13 cellular contexts compared by ENCODE assay signal in the genomic region with DNA sequence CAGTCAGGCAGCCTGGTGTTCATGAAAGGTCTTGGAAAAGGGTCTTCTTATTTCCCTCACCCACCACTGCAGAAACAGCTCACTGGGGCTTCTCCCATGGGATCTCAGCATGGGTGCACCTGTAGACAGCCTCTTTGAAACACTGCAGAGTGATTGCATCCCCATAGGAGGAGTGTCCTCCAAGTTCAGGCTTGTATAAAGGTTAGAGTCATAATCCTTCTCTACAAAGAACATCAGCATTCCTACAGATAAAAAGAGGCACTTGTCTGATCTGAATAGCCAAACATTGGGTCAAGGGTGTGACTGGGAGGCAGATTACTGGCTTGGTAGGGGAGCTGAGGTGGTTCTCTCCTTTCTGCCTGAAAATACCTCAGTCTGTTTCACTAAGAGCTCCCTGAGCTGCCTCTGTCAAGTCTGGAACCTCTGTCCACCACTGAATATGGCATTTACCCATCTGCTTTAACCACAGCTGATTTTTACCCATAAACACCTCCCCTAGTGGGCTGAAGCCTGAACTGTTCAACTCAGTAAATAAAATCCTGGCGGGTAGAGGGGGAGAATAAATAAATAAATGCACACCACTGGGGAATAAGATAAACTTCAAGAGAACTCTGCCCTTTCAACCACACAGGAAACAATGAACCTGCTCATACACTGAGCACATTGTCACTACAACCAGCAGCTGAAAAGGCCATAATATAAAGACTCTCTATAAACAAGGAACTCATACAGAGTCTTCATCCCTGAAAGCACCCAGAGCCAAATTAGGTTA.
DNase-seq lines count a peak whose midpoint lies in the region; ATAC-seq and TF ChIP-seq lines count a peak whose summit lies in the region.
"Had no signal": no experiment of that assay in that cellular context is flagged by ENCODE, and none has a peak within 500 bp of the region (broad histone marks: within the 10 kb centered on the region; RNA-seq: fewer than 3 reads in every experiment).

No MANE protein-coding gene starts in this region.

- no peaks in the 10 kb centered on the region for H3K27me3 Mint-ChIP-seq in Calu3 (ENCODE audit: unreplicated experiment)
- H3K27me3 Mint-ChIP-seq in type B pancreatic cell = no peaks in the 10 kb centered on the region
- peaks cover 1 to 15% (median 6%) of the 10 kb centered on the region in 3 donors for H3K27me3 Mint-ChIP-seq in immature natural killer cell (ENCODE audit: low read depth in 3 of 3)

- RAD21 ChIA-PET in HCT116 (lab: Charles Lee; ENCODE audit: low non-redundant PET in 1 of 2, low total read pairs in 2 of 2, uncharacterized antibody in 2 of 2, unreplicated experiment in 2 of 2) = no interaction called here

- no peaks in the 10 kb centered on the region for H3K79me2 ChIP-seq in HCT116 (ENCODE audit: insufficient read depth, low read length)
- H3K79me2 ChIP-seq in OCI-LY7 (ENCODE audit: insufficient read depth, low read depth, low read length) = no peaks in the 10 kb centered on the region
- H3K79me2 ChIP-seq in hepatocyte = no peaks in the 10 kb centered on the region

- H3K4me2 ChIP-seq in HCT116 (ENCODE audit: low read length) (no peak overlapping the region), OCI-LY7 (ENCODE audit: low read length) (peak overlapping the region; percentile 61), hepatocyte (peak overlapping the region; percentile 10)

- H3K27me3 ChIP-seq in HCT116 (ENCODE audit: insufficient read depth, low read length) (no peaks in the 10 kb centered on the region), hepatocyte (no peaks in the 10 kb centered on the region)

- TF ChIP-seq CTCF in Calu3 (IDR thresholded peaks at IDR 0.05; ENCODE audit: unreplicated experiment) (no peak), HCT116 (IDR thresholded peaks at IDR 0.05 in 2 of 3, conservative IDR thresholded peaks at IDR 0.05 in 1 of 3; ENCODE audit: borderline replicate concordance in 1 of 3, insufficient read depth in 1 of 3, low read depth in 2 of 3, low read length in 2 of 3) (peak in 2 of 3 experiments; percentile 26 to 33; a peak in 4 of 6 replicates), OCI-LY7 (conservative IDR thresholded peaks at IDR 0.05; ENCODE audit: low read length) (peak; percentile 68), hepatocyte (IDR thresholded peaks at IDR 0.05; ENCODE audit: poor library complexity) (peak; percentile 20), type B pancreatic cell (conservative IDR thresholded peaks at IDR 0.05) (no peak)

- H3K27ac Mint-ChIP-seq in Calu3 (ENCODE audit: unreplicated experiment) (peak overlapping the region; percentile 72), type B pancreatic cell (no peak overlapping the region), immature natural killer cell (no peak overlapping the region)
- H3K27ac Mint-ChIP-seq: activated naive CD8-positive, alpha-beta T cell had no signal

- DNase-seq in Calu3 = no peak
- DNase-seq in HCT116 (ENCODE audit: low read depth, low spot score) = no peak
- peak; percentile 61 for DNase-seq in OCI-LY7 (ENCODE audit: low spot score)
- DNase-seq in hepatocyte (ENCODE audit: low spot score) = no peak
- no peak for DNase-seq in type B pancreatic cell (ENCODE audit: extremely low spot score, unreplicated experiment)
- DNase-seq in immature natural killer cell = no peak
- DNase-seq: cortex of kidney; left ventricle myocardium superior; stimulated activated CD4-positive, alpha-beta T cell treated with anti-CD3 and anti-CD28 coated beads, Interleukin-15, amount 100 ng/mL, for 24 hours; T-helper 9 cell had no signal

- no peak for ATAC-seq in HCT116
- no peak for ATAC-seq in GM18519 (IDR thresholded peaks at IDR 0.05; ENCODE audit: low FRiP score, unreplicated experiment)
- ATAC-seq in HG03520 (IDR thresholded peaks at IDR 0.05; ENCODE audit: unreplicated experiment) = no peak

- H3K27ac ChIP-seq in HCT116 (ENCODE audit: low read depth, low read length) = no peak overlapping the region
- H3K27ac ChIP-seq in OCI-LY7 (ENCODE audit: low read depth, low read length, poor library complexity, severe bottlenecking) = peak overlapping the region; percentile 92
- H3K27ac ChIP-seq in hepatocyte = peak overlapping the region; percentile 7

- H3K4me3 Mint-ChIP-seq in Calu3 (ENCODE audit: low read depth, unreplicated experiment) (no peak overlapping the region), type B pancreatic cell (no peak overlapping the region), immature natural killer cell (no peak overlapping the region)
- H3K4me3 Mint-ChIP-seq: activated naive CD8-positive, alpha-beta T cell had no signal

- H2AFZ ChIP-seq in HCT116 (ENCODE audit: low read depth, low read length, poor library complexity, severe bottlenecking) (no peak overlapping the region), OCI-LY7 (ENCODE audit: low read length) (peak overlapping the region; percentile 90), hepatocyte (no peak overlapping the region)

- H3K9me3 Mint-ChIP-seq in Calu3 (ENCODE audit: low read depth, unreplicated experiment) (peaks cover 6% of the 10 kb centered on the region), type B pancreatic cell (peaks cover 4% of the 10 kb centered on the region), immature natural killer cell (peaks cover 0 to 5% (median under 1%) of the 10 kb centered on the region in 6 donors)

- TF ChIP-seq POLR2A in HCT116 (IDR thresholded peaks at IDR 0.05; ENCODE audit: borderline replicate concordance, extremely low read depth, insufficient read depth, insufficient read length) = no peak

- H3K9me3 ChIP-seq in HCT116 (ENCODE audit: control insufficient read depth in 1 of 2, insufficient read depth in 1 of 2, low read depth in 1 of 2, low read length in 2 of 2) (peaks cover 0 to 4% of the 10 kb centered on the region in 2 experiments; a peak in 2 of 4 replicates), OCI-LY7 (ENCODE audit: low read length) (peaks cover 24% of the 10 kb centered on the region; the same call in 1 of the 2 replicates), hepatocyte (ENCODE audit: low read depth) (no peaks in the 10 kb centered on the region)

- peaks cover 16% of the 10 kb centered on the region for H3K4me1 Mint-ChIP-seq in Calu3 (ENCODE audit: low read depth, unreplicated experiment)
- no peaks in the 10 kb centered on the region for H3K4me1 Mint-ChIP-seq in type B pancreatic cell (ENCODE audit: unreplicated experiment)
- no peaks in the 10 kb centered on the region for H3K4me1 Mint-ChIP-seq in immature natural killer cell

- no peak for TF ChIP-seq RAD21 in HCT116 (IDR thresholded peaks at IDR 0.05; ENCODE audit: low read depth)

- intact Hi-C loops in Calu3 (cut with micrococcal nuclease; ENCODE audit: unreplicated experiment) = loop anchor here (2.0 kb wide), 1 partner anchor 38 kb away; no protein-coding TSS in a partner anchor
- intact Hi-C loops in HCT116 (cut with micrococcal nuclease) = no loop called here
- intact Hi-C loops in OCI-LY7 (cut with micrococcal nuclease; ENCODE audit: unreplicated experiment) = loop anchor here (2.0 kb wide), 1 partner anchor 108 kb away; no protein-coding TSS in a partner anchor

- POLR2A ChIA-PET in HCT116 (lab: Charles Lee) = no interaction called here
- POLR2A ChIA-PET in OCI-LY7 (lab: Charles Lee) = interaction anchor here (0.6 to 2.1 kb wide), 5 partner anchors 10 to 1288 kb away, joined by 3 to 6 read pairs (median 3); no protein-coding TSS in a partner anchor

- no peaks in the 10 kb centered on the region for H3K4me1 ChIP-seq in HCT116 (ENCODE audit: control insufficient read depth in 1 of 2, insufficient read depth in 2 of 2, low read length in 2 of 2)
- peaks cover 56% of the 10 kb centered on the region for H3K4me1 ChIP-seq in OCI-LY7 (ENCODE audit: insufficient read depth, low read length, poor library complexity, severe bottlenecking)
- peaks cover 8% of the 10 kb centered on the region for H3K4me1 ChIP-seq in hepatocyte (ENCODE audit: insufficient read depth)

- no peak overlapping the region for H3K4me3 ChIP-seq in HCT116 (replicated peaks in 1 of 2; ENCODE audit: low read depth in 1 of 2, low read length in 2 of 2)
- H3K4me3 ChIP-seq in OCI-LY7 (ENCODE audit: low read depth, low read length, poor library complexity, severe bottlenecking) = no peak overlapping the region
- no peak overlapping the region for H3K4me3 ChIP-seq in hepatocyte

- no peaks in the 10 kb centered on the region for H4K20me1 ChIP-seq in HCT116 (ENCODE audit: insufficient read depth)
- H4K20me1 ChIP-seq in OCI-LY7 (ENCODE audit: insufficient read depth, low read length) = no peaks in the 10 kb centered on the region
- no peaks in the 10 kb centered on the region for H4K20me1 ChIP-seq in hepatocyte (ENCODE audit: insufficient read depth, poor library complexity, severe bottlenecking)

- CTCF ChIA-PET in Calu3 (lab: Charles Lee) = interaction anchor here (0.6 to 2.7 kb wide), 6 partner anchors 10 to 821 kb away, joined by 3 to 14 read pairs (median 4); no protein-coding TSS in a partner anchor
- CTCF ChIA-PET in HCT116 (lab: Charles Lee) = no interaction called here
- CTCF ChIA-PET in OCI-LY7 (lab: Charles Lee; ENCODE audit: unreplicated experiment) = interaction anchor here (1.5 kb wide), 1 partner anchor 40 kb away, joined by 6 read pairs; no protein-coding TSS in a partner anchor

- H3K36me3 Mint-ChIP-seq in Calu3 (ENCODE audit: insufficient read depth, unreplicated experiment) (no peaks in the 10 kb centered on the region), type B pancreatic cell (no peaks in the 10 kb centered on the region), immature natural killer cell (peaks cover 0 to 8% (median 3%) of the 10 kb centered on the region in 3 donors)

- H3K9me2 ChIP-seq in HCT116 (ENCODE audit: insufficient read depth) (no peaks in the 10 kb centered on the region), OCI-LY7 (ENCODE audit: insufficient read depth, low read length) (no peaks in the 10 kb centered on the region), hepatocyte (replicated peaks; ENCODE audit: insufficient read depth) (no peaks in the 10 kb centered on the region)

- BruUV-seq in Calu3 (replicated peaks; lab: Mats Ljungman, UMichigan) (no TSS peak), HCT116 (replicated peaks; lab: Mats Ljungman, UMichigan) (no TSS peak), OCI-LY7 (replicated peaks; lab: Mats Ljungman, UMichigan) (no TSS peak)

- WGBS in hepatocyte (ENCODE audit: low lambda C conversion rate, missing lambda C conversion rate) = 50% methylated on average over 1 of the region's 1 CpG

- H3K36me3 ChIP-seq in HCT116 (ENCODE audit: control insufficient read depth in 1 of 2, insufficient read depth in 2 of 2, low read length in 2 of 2) (no peaks in the 10 kb centered on the region), OCI-LY7 (ENCODE audit: insufficient read depth, low read length) (peaks cover 5% of the 10 kb centered on the region; the same call in 1 of the 2 replicates), hepatocyte (replicated peaks; ENCODE audit: insufficient read depth, low read depth) (no peaks in the 10 kb centered on the region)

- H3K9ac ChIP-seq in HCT116 (ENCODE audit: low read length) = no peak overlapping the region

TF ChIP-seq in HCT116, 20 proteins besides CTCF, POLR2A, EP300 and RAD21 (continues in another document):
- TF ChIP-seq YY1 (IDR thresholded peaks at IDR 0.05; ENCODE audit: extremely low read depth, insufficient replicate concordance, low read depth, low read length) (no peak), EGR1 (IDR thresholded peaks at IDR 0.05; ENCODE audit: low read depth) (no peak), ZNF274 (IDR thresholded peaks at IDR 0.05; ENCODE audit: low read depth, low read length) (no peak), CBX3 (IDR thresholded peaks at IDR 0.05; ENCODE audit: low read depth) (no peak)

Comparison
In these comparisons a context has a peak if more than half of its experiments do, and no peak if none do; other contexts are left out.
1. CTCF ChIP-seq: peak in HCT116 (2 of 3), OCI-LY7 (single experiment) and hepatocyte (single experiment); none in Calu3 (single experiment) and type B pancreatic cell (single experiment).